In the genomic region with DNA sequence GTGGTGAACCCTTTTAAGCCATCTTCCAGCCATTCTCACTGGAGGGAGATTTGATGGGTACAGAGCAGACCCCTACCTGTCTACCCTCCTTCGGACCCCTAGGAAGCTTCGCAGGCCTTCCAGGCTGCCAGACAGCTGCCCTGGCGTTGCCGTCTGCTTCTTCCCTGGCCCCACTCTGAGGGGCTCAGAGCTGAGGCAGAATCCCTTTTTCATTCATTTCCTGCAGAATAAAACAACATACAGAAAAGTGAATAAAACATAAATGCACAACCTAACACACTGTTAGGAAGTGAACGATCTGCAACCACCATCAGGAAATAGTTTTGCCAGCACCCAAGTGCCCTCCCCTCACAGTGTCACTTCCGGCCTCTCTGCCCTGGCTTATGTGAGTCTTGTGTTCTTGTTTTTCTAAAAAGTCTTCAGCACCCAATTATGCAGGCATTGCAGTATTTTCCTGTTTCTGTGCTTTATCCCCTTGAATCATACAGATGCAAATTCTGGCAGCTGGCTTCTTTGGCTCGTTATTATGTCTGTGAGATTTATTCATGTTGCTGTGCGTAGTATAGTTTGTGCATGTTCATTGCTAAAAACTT, we compare ENCODE assay signal across 8 cellular contexts. TPM values are rescaled to one million over a fixed set of nuclear protein-coding genes. Genes with fewer than 3 reads are reported as not detected.
DNase-seq lines count a peak whose midpoint lies in the region; ATAC-seq and TF ChIP-seq lines count a peak whose summit lies in the region.

No MANE protein-coding gene starts in this region.

- H2BK5ac ChIP-seq in neuronal stem cell (ENCODE audit: low read length), result no peak overlapping the region

- no peak overlapping the region for H4K91ac ChIP-seq in neuronal stem cell (ENCODE audit: low read depth, low read length, poor library complexity)

- no peak overlapping the region for H2BK120ac ChIP-seq in neuronal stem cell (ENCODE audit: low read depth, low read length)

- no peaks in the 10 kb centered on the region for H3K79me1 ChIP-seq in neuronal stem cell (ENCODE audit: low read depth, low read length)

- H4K8ac ChIP-seq in neuronal stem cell (ENCODE audit: low read depth, low read length), result peak overlapping the region; percentile 76

- H3K27me3 ChIP-seq in esophagus (ENCODE audit: control insufficient read depth in 1 of 2, insufficient read depth in 2 of 2, low read length in 2 of 2) (no peaks in the 10 kb centered on the region), neuronal stem cell (ENCODE audit: control insufficient read depth in 3 of 3, insufficient read depth in 3 of 3, low read depth in 1 of 3, low read length in 3 of 3) (no peaks in the 10 kb centered on the region), tibial nerve (no peaks in the 10 kb centered on the region)

- no peak overlapping the region for H3K14ac ChIP-seq in neuronal stem cell (ENCODE audit: low read length)

- peaks cover 8 to 11% of the 10 kb centered on the region in 2 donors for H3K4me1 ChIP-seq in esophagus (ENCODE audit: control insufficient read depth in 2 of 2, insufficient read depth in 2 of 2, low read length in 1 of 2)
- peaks cover 10 to 18% of the 10 kb centered on the region in 2 donors for H3K4me1 ChIP-seq in neuronal stem cell (ENCODE audit: control insufficient read depth in 2 of 2, insufficient read depth in 1 of 2, low read depth in 1 of 2, low read length in 2 of 2)
- H3K4me1 ChIP-seq in tibial nerve, result peaks cover 0 to 52% (median 41%) of the 10 kb centered on the region in 4 donors

- TF ChIP-seq POLR2A in tibial nerve (IDR thresholded peaks at IDR 0.05), result no peak

- peak overlapping the region; percentile 38 to 81 for H3K27ac ChIP-seq in esophagus (ENCODE audit: low read depth in 2 of 2, low read length in 1 of 2)
- H3K27ac ChIP-seq in neuronal stem cell (replicated peaks; ENCODE audit: low read length), result no peak overlapping the region
- peak overlapping the region; percentile 14 to 93 (median 64) for H3K27ac ChIP-seq in tibial nerve

- no peak overlapping the region for H3K23ac ChIP-seq in neuronal stem cell (ENCODE audit: low read depth, low read length, poor library complexity)

- WGBS in esophagus, 2 donors, result 39 to 46% methylated on average over 8 of the region's 8 CpGs
- no CpG with 5 or more reads among the region's 8 CpGs for WGBS in neuronal stem cell (ENCODE audit: extremely low coverage in 2 of 2, insufficient read length in 2 of 2, insufficient replicate concordance in 1 of 2), 2 donors
- 28 to 29% methylated on average over 8 of the region's 8 CpGs for WGBS in tibial nerve, 2 donors

- H3K4ac ChIP-seq in neuronal stem cell (ENCODE audit: low read length), result no peak overlapping the region

- DNase-seq in LHCN-M2 (ENCODE audit: low read depth), result peak; percentile 29
- peak; percentile 35 to 55 for DNase-seq in activated CD8-positive, alpha-beta memory T cell treated with anti-CD3 and anti-CD28 coated beads for 1 hour (ENCODE audit: extremely low read depth in 1 of 2, low read depth in 1 of 2)
- DNase-seq in neuronal stem cell (ENCODE audit: low spot score), result no peak
- peak in 1 of 2 donors; percentile 32 for DNase-seq in tibial nerve (ENCODE audit: low spot score in 2 of 2)
- DNase-seq in middle frontal gyrus (ENCODE audit: extremely low spot score, low spot score), result no peak

- H3K36me3 ChIP-seq in esophagus (ENCODE audit: control insufficient read depth in 2 of 2, insufficient read depth in 2 of 2, low read length in 1 of 2), result peaks cover 3 to 27% of the 10 kb centered on the region in 2 donors
- peaks cover 9 to 20% of the 10 kb centered on the region in 2 donors for H3K36me3 ChIP-seq in neuronal stem cell (replicated peaks in 1 of 2; ENCODE audit: control insufficient read depth in 2 of 2, insufficient read depth in 2 of 2, low read length in 2 of 2)
- peaks cover 0 to 35% (median 0%) of the 10 kb centered on the region in 3 donors for H3K36me3 ChIP-seq in tibial nerve

- no peak overlapping the region for H3K4me3 ChIP-seq in esophagus (ENCODE audit: low read depth in 1 of 2, low read length in 2 of 2)
- peak overlapping the region in 1 of 2 donors; percentile 16 for H3K4me3 ChIP-seq in neuronal stem cell (ENCODE audit: low read length in 2 of 2)
- peak overlapping the region in 1 of 4 donors; percentile 20 for H3K4me3 ChIP-seq in tibial nerve

- H3K18ac ChIP-seq in neuronal stem cell (ENCODE audit: low read length), result no peak overlapping the region

- peak overlapping the region; percentile 71 for H2AK5ac ChIP-seq in neuronal stem cell (ENCODE audit: low read depth, low read length)

- no peak for TF ChIP-seq CTCF in tibial nerve (IDR thresholded peaks at IDR 0.05)

- no peak overlapping the region for H2BK12ac ChIP-seq in neuronal stem cell (ENCODE audit: low read length)

- ATAC-seq in HG02623 (IDR thresholded peaks at IDR 0.05; ENCODE audit: unreplicated experiment) (no peak), GM19035 (IDR thresholded peaks at IDR 0.05; ENCODE audit: unreplicated experiment) (no peak)

- no peak overlapping the region for H3K9ac ChIP-seq in neuronal stem cell (ENCODE audit: low read depth, low read length, poor library complexity)

- H3K9me3 ChIP-seq in esophagus (ENCODE audit: control insufficient read depth in 2 of 2, insufficient read depth in 1 of 2, low read depth in 1 of 2, low read length in 1 of 2) (no peaks in the 10 kb centered on the region), neuronal stem cell (replicated peaks in 1 of 2; ENCODE audit: control insufficient read depth in 2 of 2, insufficient read depth in 1 of 2, low read depth in 1 of 2, low read length in 2 of 2) (no peaks in the 10 kb centered on the region), tibial nerve (no peaks in the 10 kb centered on the region)

- no peak overlapping the region for H3K4me2 ChIP-seq in neuronal stem cell (ENCODE audit: insufficient read depth, low read length, poor library complexity, severe bottlenecking)

- no peak overlapping the region for H2BK15ac ChIP-seq in neuronal stem cell (ENCODE audit: low read length)

- H2AFZ ChIP-seq in neuronal stem cell (ENCODE audit: low read length), result peak overlapping the region; percentile 65

- peak in 1 of 2 donors; percentile 65 for TF ChIP-seq EP300 in tibial nerve (IDR thresholded peaks at IDR 0.05)

RNA-seq across cellular contexts. Expression of a gene that starts 5.6 kb away (rescaled TPM):
- total RNA-seq in LHCN-M2 (2014; rRNA removed) (142 and 149 TPM in 2 replicates), tibial nerve (100 to 1,000 TPM; 270 to 449 (median 327) TPM)
- 216 TPM for polyA plus RNA-seq in LHCN-M2 (2012)
- 100 to 1,000 TPM; 102 to 156 TPM for polyA plus RNA-seq in esophagus
- polyA plus RNA-seq in neuronal stem cell (2013, experiment 1 of 2), result 169 TPM
- 159 TPM for polyA plus RNA-seq in neuronal stem cell (2013, experiment 2 of 2)

RNA-seq across cellular contexts. Expression of a gene that starts 45.1 kb away (rescaled TPM):
- total RNA-seq in LHCN-M2 (2014; rRNA removed) (26.9 and 31.7 TPM in 2 replicates), tibial nerve (100 to 1,000 TPM in 1 of 4 donors, 10 to 100 TPM in 3; 70.5 to 161 (median 77.8) TPM)
- polyA plus RNA-seq in LHCN-M2 (2012), result 11.4 TPM
- 10 to 100 TPM; 14.3 to 45.1 TPM for polyA plus RNA-seq in esophagus
- 8.1 TPM for polyA plus RNA-seq in neuronal stem cell (2013, experiment 1 of 2)
- 8.7 TPM for polyA plus RNA-seq in neuronal stem cell (2013, experiment 2 of 2)

Comparison
In these comparisons a context has a peak if more than half of its experiments do, and no peak if none do; other contexts are left out.
1. DNase-seq: peak in LHCN-M2 (single experiment) and activated CD8-positive, alpha-beta memory T cell treated with anti-CD3 and anti-CD28 coated beads for 1 hour (2 of 2); none in neuronal stem cell (single experiment) and middle frontal gyrus (single experiment).